In the genomic region with DNA sequence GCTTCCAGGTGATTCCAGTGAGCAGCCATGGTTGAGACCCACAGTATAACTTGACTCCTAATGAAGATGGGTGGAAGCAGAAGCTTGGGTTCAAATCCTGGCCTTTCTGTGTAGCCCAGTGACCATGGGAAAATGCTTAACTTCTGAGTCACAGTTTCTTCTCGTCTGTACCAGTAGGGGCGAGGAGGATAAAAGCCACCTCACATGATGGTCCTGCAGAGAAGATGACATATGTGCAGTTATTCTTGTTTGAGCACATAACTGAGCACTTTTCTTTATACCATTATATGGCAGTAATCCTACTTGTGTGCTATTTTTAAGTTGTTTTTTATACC, we compare ENCODE assay signal across 1 cellular context.
TF ChIP-seq lines count a peak whose summit lies in the region.

No MANE protein-coding gene starts in this region.

TF ChIP-seq in K562, 482 proteins besides CTCF, POLR2A, EP300 and RAD21:
- TF ChIP-seq CREM (IDR thresholded peaks at IDR 0.05; ENCODE audit: low read depth) (no peak), JUND (IDR thresholded peaks at IDR 0.05; ENCODE audit: borderline replicate concordance, low read depth, low read length) (no peak), JUND (tag; IDR thresholded peaks at IDR 0.05; ENCODE audit: borderline replicate concordance, low read depth, low read length) (0 out of 3 replicates have a peak, but pooled peaks have one; percentile 2)
